In genomic region chr12:43551271-43551970, GRCh38 we compare ENCODE assay signal across 16 cellular contexts. TPM values are rescaled to one million over a fixed set of nuclear protein-coding genes. Genes with fewer than 3 reads are reported as not detected.
A peak's percentile ranks its signal among the peaks of the same experiment; 100 is the strongest.
DNase-seq lines count a peak whose midpoint lies in the region; ATAC-seq, FAIRE-seq and TF ChIP-seq lines count a peak whose summit lies in the region.
"Had no signal": no experiment of that assay in that cellular context is flagged by ENCODE, and none has a peak within 500 bp of the region (broad histone marks: within the 10 kb centered on the region; RNA-seq: fewer than 3 reads in every experiment).

No MANE protein-coding gene starts in this region.

- TF ChIP-seq CTCF in astrocyte (IDR thresholded peaks at IDR 0.05; ENCODE audit: insufficient read depth, low read depth, low read length) (no peak), natural killer cell (IDR thresholded peaks at IDR 0.05) (no peak)

- no peak for FAIRE-seq in astrocyte (lab: Jason Lieb, UNC)

- H4K20me1 ChIP-seq in astrocyte (ENCODE audit: insufficient read depth, low read length): no peaks in the 10 kb centered on the region

- H3K79me2 ChIP-seq in astrocyte (ENCODE audit: insufficient read depth, low read length): no peaks in the 10 kb centered on the region

- no peaks in the 10 kb centered on the region for H3K36me3 ChIP-seq in astrocyte (ENCODE audit: insufficient read depth, low read length)

- H3K4me1 Mint-ChIP-seq in astrocyte (ENCODE audit: low read depth, unreplicated experiment) (peaks cover 3% of the 10 kb centered on the region), natural killer cell (no peaks in the 10 kb centered on the region)

- no peak overlapping the region for H3K27ac ChIP-seq in astrocyte (ENCODE audit: low read depth, low read length)

- H3K9me3 ChIP-seq in astrocyte (ENCODE audit: insufficient read depth, low read depth, low read length): peaks cover 3% of the 10 kb centered on the region

- CTCF ChIA-PET in HEK293T (lab: Yijun Ruan, JAX): no interaction called here

- DNase-seq in HEK293T (ENCODE audit: extremely low spot score) (peak; percentile 33), astrocyte (ENCODE audit: low read depth) (no peak), iPS-NIHi7 (ENCODE audit: extremely low spot score) (peak; percentile 27), skeletal muscle cell (ENCODE audit: low read depth) (no peak), natural killer cell (no peak), HuH-7.5 (ENCODE audit: low spot score) (no peak), SKM-1 (lab: John Stamatoyannopoulos, UW; ENCODE audit: unreplicated experiment) (no peak)
- no peak for DNase-seq in activated CD4-positive, alpha-beta T cell treated with anti-CD3 and anti-CD28 coated beads, Interleukin-2, amount 50 U/mL, for 1 hour
- DNase-seq: activated CD4-positive, alpha-beta T cell treated with anti-CD3 and anti-CD28 coated beads for 4 hours; activated effector memory CD4-positive, alpha-beta T cell treated with Interleukin-2 at 50 U/mL for 16 hours; DMS 273 treated with DMSO at 0.1 percent for 48 hours; MM.1S; SHP77; stimulated activated naive B cell treated with anti-CD40 and anti-IgM and Interleukin-4, amounts not matched to agents 10 μg/mL and 1 μg/mL and 100 μg/mL, for 72 hours had no signal

- H3K4me3 Mint-ChIP-seq in astrocyte (ENCODE audit: unreplicated experiment): peak overlapping the region; percentile 89
- no peak overlapping the region for H3K4me3 Mint-ChIP-seq in natural killer cell
- H3K4me3 Mint-ChIP-seq: stimulated activated naive B cell treated with anti-CD40 and anti-IgM and Interleukin-4, amounts not matched to agents 10 μg/mL and 1 μg/mL and 100 μg/mL, for 72 hours had no signal

- peak overlapping the region; percentile 86 for H3K4me2 ChIP-seq in astrocyte (ENCODE audit: low read length)

- H3K4me3 ChIP-seq in astrocyte (ENCODE audit: insufficient read depth, low read depth, low read length) (peak overlapping the region; percentile 48), skeletal muscle cell (ENCODE audit: low read depth, low read length) (peak overlapping the region; percentile 51)
- H3K4me3 ChIP-seq: mucosa of descending colon had no signal

- POLR2A ChIA-PET in HEK293T (lab: Yijun Ruan, JAX): no interaction called here

- peaks cover 33% of the 10 kb centered on the region for H3K27me3 Mint-ChIP-seq in astrocyte (ENCODE audit: low read depth, unreplicated experiment)
- H3K27me3 Mint-ChIP-seq in natural killer cell (ENCODE audit: low read depth in 2 of 2): peaks cover 8 to 16% of the 10 kb centered on the region in 2 donors

- H3K36me3 Mint-ChIP-seq in astrocyte (ENCODE audit: low read depth, unreplicated experiment): no peaks in the 10 kb centered on the region
- H3K36me3 Mint-ChIP-seq in natural killer cell: peaks cover 14% of the 10 kb centered on the region
- H3K36me3 Mint-ChIP-seq: stimulated activated naive B cell treated with anti-CD40 and anti-IgM and Interleukin-4, amounts not matched to agents 10 μg/mL and 1 μg/mL and 100 μg/mL, for 72 hours had no signal

- H2AFZ ChIP-seq in astrocyte (ENCODE audit: low read depth, low read length): peak overlapping the region; percentile 80

- intact Hi-C loops in natural killer cell (cut with micrococcal nuclease): no loop called here

- no peak for ATAC-seq in natural killer cell
- ATAC-seq: mucosa of descending colon; stimulated activated naive B cell treated with anti-CD40 and anti-IgM and Interleukin-4, amounts not matched to agents 10 μg/mL and 1 μg/mL and 100 μg/mL, for 72 hours had no signal

- peaks cover 21% of the 10 kb centered on the region for H3K27me3 ChIP-seq in astrocyte (ENCODE audit: insufficient read depth, low read length)

- H3K9me3 Mint-ChIP-seq in astrocyte (ENCODE audit: unreplicated experiment): no peaks in the 10 kb centered on the region
- peaks cover 3 to 15% of the 10 kb centered on the region in 2 donors for H3K9me3 Mint-ChIP-seq in natural killer cell

- no peak overlapping the region for H3K9ac ChIP-seq in astrocyte (ENCODE audit: low read length)

- H3K4me1 ChIP-seq in astrocyte (ENCODE audit: insufficient read depth, low read length): peaks cover 9% of the 10 kb centered on the region

- peak overlapping the region; percentile 36 for H3K27ac Mint-ChIP-seq in astrocyte (ENCODE audit: unreplicated experiment)
- H3K27ac Mint-ChIP-seq in natural killer cell: no peak overlapping the region

TF ChIP-seq in HEK293T, 16 proteins besides CTCF, POLR2A, EP300 and RAD21:
- no peak for TF ChIP-seq BHLHE40 (IDR thresholded peaks at IDR 0.05; ENCODE audit: borderline replicate concordance)
- TF ChIP-seq L3MBTL2 (conservative IDR thresholded peaks at IDR 0.05): peak; percentile 68
TF ChIP-seq in HEK293T: peak in this region for 1.

RNA-seq across cellular contexts. Expression of gene ADAMTS20, which starts 0.6 kb away (rescaled TPM):
- total RNA-seq in astrocyte (0.48 and 0.66 TPM in 2 replicates), natural killer cell (not detected)
- total RNA-seq: glomerular endothelial cell, mucosa of descending colon had no signal

Comparison
In these comparisons a context has a peak if more than half of its experiments do, and no peak if none do; other contexts are left out.
1. DNase-seq: peak in HEK293T (single experiment) and iPS-NIHi7 (single experiment); none in astrocyte (single experiment), skeletal muscle cell (single experiment), natural killer cell (single experiment), activated CD4-positive, alpha-beta T cell treated with anti-CD3 and anti-CD28 coated beads, Interleukin-2, amount 50 U/mL, for 1 hour (single experiment), HuH-7.5 (single experiment) and SKM-1 (single experiment).